18 cellular contexts compared by ENCODE assay signal in the genomic region with DNA sequence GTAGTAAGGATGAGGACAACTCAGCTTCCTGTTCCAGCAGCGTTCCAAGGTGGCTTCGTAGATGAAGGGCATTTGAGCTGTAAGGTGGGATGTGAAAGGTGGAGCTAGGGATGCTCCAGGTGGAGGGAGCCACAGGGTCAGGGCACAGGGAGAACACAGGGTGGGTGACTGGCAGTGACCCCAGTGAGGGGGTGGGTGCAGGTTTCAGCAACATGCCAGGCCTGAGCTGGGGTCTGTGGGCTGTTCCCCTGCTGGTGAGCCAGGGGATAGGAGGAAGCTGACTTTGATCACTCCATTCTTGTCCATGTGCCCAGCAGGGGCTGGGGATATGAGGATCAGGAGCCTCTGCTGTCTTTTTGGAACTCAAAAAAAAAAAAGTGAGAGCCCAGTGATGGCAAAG. TPM values are rescaled to one million over a fixed set of nuclear protein-coding genes. Genes with fewer than 3 reads are reported as not detected.
A peak's percentile ranks its signal among the peaks of the same experiment; 100 is the strongest.
DNase-seq lines count a peak whose midpoint lies in the region; ATAC-seq, FAIRE-seq and TF ChIP-seq lines count a peak whose summit lies in the region.
"Had no signal": no experiment of that assay in that cellular context is flagged by ENCODE, and none has a peak within 500 bp of the region (broad histone marks: within the 10 kb centered on the region; RNA-seq: fewer than 3 reads in every experiment).

No MANE protein-coding gene starts in this region.

- TF ChIP-seq POLR2A in HCT116 (IDR thresholded peaks at IDR 0.05; ENCODE audit: borderline replicate concordance, extremely low read depth, insufficient read depth, insufficient read length) = no peak
- TF ChIP-seq POLR2A in GM12878 (IDR thresholded peaks at IDR 0.05; ENCODE audit: low read depth, low read length) = no peak
- TF ChIP-seq POLR2A in right lobe of liver (IDR thresholded peaks at IDR 0.05) = no peak
- no peak for TF ChIP-seq POLR2A in thyroid gland (IDR thresholded peaks at IDR 0.05)

- H3K36me3 ChIP-seq in A673 (ENCODE audit: insufficient read depth, low read length, poor library complexity, severe bottlenecking) (no peaks in the 10 kb centered on the region), HCT116 (ENCODE audit: control insufficient read depth in 1 of 2, insufficient read depth in 2 of 2, low read length in 2 of 2) (no peaks in the 10 kb centered on the region), GM12878 (ENCODE audit: control insufficient read depth in 2 of 2, insufficient read depth in 2 of 2, low read length in 1 of 2) (no peaks in the 10 kb centered on the region), right lobe of liver (no peaks in the 10 kb centered on the region), thyroid gland (no peaks in the 10 kb centered on the region), upper lobe of right lung (no peaks in the 10 kb centered on the region)
- H3K36me3 ChIP-seq: colonic mucosa, vagina had no signal

- H3K79me2 ChIP-seq in HCT116 (ENCODE audit: insufficient read depth, low read length) = no peaks in the 10 kb centered on the region
- no peaks in the 10 kb centered on the region for H3K79me2 ChIP-seq in GM12878 (ENCODE audit: control insufficient read depth, insufficient read depth, low read length)

- TF ChIP-seq CTCF in A673 (conservative IDR thresholded peaks at IDR 0.05; ENCODE audit: low read depth, low read length) (peak; percentile 60), HCT116 (IDR thresholded peaks at IDR 0.05 in 2 of 3, conservative IDR thresholded peaks at IDR 0.05 in 1 of 3; ENCODE audit: borderline replicate concordance in 1 of 3, insufficient read depth in 1 of 3, low read depth in 2 of 3, low read length in 2 of 3) (peak in 2 of 3 experiments; percentile 54 to 56; a peak in 4 of 6 replicates), GM12878 (IDR thresholded peaks at IDR 0.05 in 2 of 3, conservative IDR thresholded peaks at IDR 0.05 in 1 of 3; ENCODE audit: control insufficient read depth in 2 of 3, extremely low read depth in 1 of 3, insufficient read depth in 1 of 3, low read depth in 3 of 3, low read length in 3 of 3) (peak in 2 of 3 experiments; percentile 24 to 33; a peak in 1 of 6 replicates), right lobe of liver (IDR thresholded peaks at IDR 0.05) (no peak), thyroid gland (IDR thresholded peaks at IDR 0.05) (no peak), upper lobe of right lung (IDR thresholded peaks at IDR 0.05) (no peak)

- no peak for FAIRE-seq in GM12878 (lab: Jason Lieb, UNC)
- FAIRE-seq: GM18507 had no signal

- no peaks in the 10 kb centered on the region for H3K27me3 ChIP-seq in A673 (replicated peaks; ENCODE audit: insufficient read depth, low read depth, low read length, poor library complexity)
- 0 out of 2 replicates have a peak, but pooled peaks cover 3% of the 10 kb centered on the region for H3K27me3 ChIP-seq in HCT116 (ENCODE audit: insufficient read depth, low read length)
- no peaks in the 10 kb centered on the region; a peak in 1 of 4 replicates for H3K27me3 ChIP-seq in GM12878 (replicated peaks in 1 of 2; ENCODE audit: control insufficient read depth in 2 of 2, insufficient read depth in 2 of 2, low read length in 1 of 2)
- no peaks in the 10 kb centered on the region for H3K27me3 ChIP-seq in right lobe of liver
- H3K27me3 ChIP-seq in thyroid gland = no peaks in the 10 kb centered on the region
- no peaks in the 10 kb centered on the region for H3K27me3 ChIP-seq in upper lobe of right lung
- H3K27me3 ChIP-seq: colonic mucosa, vagina had no signal

- in situ Hi-C loops in GM12878 (cut with MboI) = no loop called here

- H3K4me3 ChIP-seq in A673 (ENCODE audit: low read depth, low read length, poor library complexity, severe bottlenecking) = no peak overlapping the region
- no peak overlapping the region for H3K4me3 ChIP-seq in HCT116 (replicated peaks in 1 of 2; ENCODE audit: low read depth in 1 of 2, low read length in 2 of 2)
- no peak overlapping the region for H3K4me3 ChIP-seq in GM12878
- H3K4me3 ChIP-seq in right lobe of liver = no peak overlapping the region
- no peak overlapping the region for H3K4me3 ChIP-seq in thyroid gland (replicated peaks in 1 of 3)
- no peak overlapping the region for H3K4me3 ChIP-seq in upper lobe of right lung
- H3K4me3 ChIP-seq: colonic mucosa, psoas muscle, vagina had no signal

- TF ChIP-seq EP300 in GM12878 (IDR thresholded peaks at IDR 0.05; ENCODE audit: borderline replicate concordance in 1 of 2, control insufficient read depth in 1 of 2, low read depth in 2 of 2, low read length in 2 of 2) = no peak

- no peak overlapping the region for H2AFZ ChIP-seq in HCT116 (ENCODE audit: low read depth, low read length, poor library complexity, severe bottlenecking)
- H2AFZ ChIP-seq in GM12878 (ENCODE audit: control insufficient read depth, low read depth, low read length) = no peak overlapping the region

- ATAC-seq in HCT116 = no peak; the same call in 1 of the 2 replicates
- ATAC-seq in GM12878 = peak; percentile 37; the same call in 1 of the 3 replicates
- ATAC-seq in right lobe of liver = no peak
- no peak for ATAC-seq in upper lobe of right lung
- ATAC-seq in GM18858 (IDR thresholded peaks at IDR 0.05; ENCODE audit: unreplicated experiment) = no peak
- ATAC-seq: psoas muscle; stimulated activated memory B cell treated with anti-CD40 and anti-IgM and Interleukin-4, amounts not matched to agents 10 μg/mL and 1 μg/mL and 100 μg/mL, for 72 hours had no signal

- H3K9ac ChIP-seq in HCT116 (ENCODE audit: low read length) = no peak overlapping the region
- no peak overlapping the region for H3K9ac ChIP-seq in GM12878 (ENCODE audit: control insufficient read depth, insufficient read depth, low read length)

- H3K4me2 ChIP-seq in HCT116 (ENCODE audit: low read length) (no peak overlapping the region), GM12878 (ENCODE audit: control insufficient read depth, insufficient read depth) (no peak overlapping the region)

- no peak for TF ChIP-seq RAD21 in HCT116 (IDR thresholded peaks at IDR 0.05; ENCODE audit: low read depth)
- no peak for TF ChIP-seq RAD21 in GM12878 (IDR thresholded peaks at IDR 0.05; ENCODE audit: insufficient read depth, low read depth, low read length)

- H3K27ac ChIP-seq in A673 (ENCODE audit: low read depth, low read length, poor library complexity, severe bottlenecking) (peak overlapping the region; percentile 80), HCT116 (ENCODE audit: low read depth, low read length) (no peak overlapping the region), GM12878 (ENCODE audit: control insufficient read depth, insufficient read depth) (no peak overlapping the region), right lobe of liver (no peak overlapping the region), thyroid gland (no peak overlapping the region), upper lobe of right lung (no peak overlapping the region)
- H3K27ac ChIP-seq: colonic mucosa, psoas muscle, vagina had no signal

- intact Hi-C loops in A673 (cut with micrococcal nuclease; ENCODE audit: unreplicated experiment) = no loop called here
- intact Hi-C loops in HCT116 (cut with micrococcal nuclease) = no loop called here
- intact Hi-C loops in GM12878 (cut with micrococcal nuclease; ENCODE audit: unreplicated experiment) = no loop called here
- intact Hi-C loops in right lobe of liver (cut with DNase I) = no loop called here
- intact Hi-C loops in thyroid gland (cut with DNase I) = no loop called here
- intact Hi-C loops in upper lobe of right lung (cut with DNase I) = no loop called here

- SMC1A ChIA-PET in GM12878 (lab: Charles Lee; ENCODE audit: uncharacterized antibody, unreplicated experiment) = interaction anchor here (1.6 kb wide), 1 partner anchor 13 kb away, joined by 3 read pairs; no protein-coding TSS in a partner anchor

- H3K9me2 ChIP-seq in HCT116 (ENCODE audit: insufficient read depth) = no peaks in the 10 kb centered on the region

- H3K9me3 ChIP-seq in A673 (ENCODE audit: low read depth, low read length, poor library complexity, severe bottlenecking) (no peaks in the 10 kb centered on the region), HCT116 (ENCODE audit: control insufficient read depth in 1 of 2, insufficient read depth in 1 of 2, low read depth in 1 of 2, low read length in 2 of 2) (no peaks in the 10 kb centered on the region), GM12878 (replicated peaks; ENCODE audit: control insufficient read depth, insufficient read depth, low read length) (no peaks in the 10 kb centered on the region), right lobe of liver (no peaks in the 10 kb centered on the region), thyroid gland (no peaks in the 10 kb centered on the region), upper lobe of right lung (no peaks in the 10 kb centered on the region)
- H3K9me3 ChIP-seq: colonic mucosa, psoas muscle, vagina had no signal

- no TSS peak for BruUV-seq in A673 (replicated peaks; lab: Mats Ljungman, UMichigan)
- no TSS peak for BruUV-seq in HCT116 (replicated peaks; lab: Mats Ljungman, UMichigan)
- BruUV-seq in GM12878 (replicated peaks; lab: Mats Ljungman, UMichigan) = no TSS peak

- WGBS in GM12878 (ENCODE audit: insufficient coverage, insufficient replicate concordance, low lambda C conversion rate, missing lambda C conversion rate) = 84% methylated on average over 2 of the region's 2 CpGs
- WGBS in right lobe of liver (ENCODE audit: insufficient coverage, low coverage, low lambda C conversion rate, missing lambda C conversion rate) = 65% methylated on average over 2 of the region's 2 CpGs
- WGBS in thyroid gland, 2 donors = 86 to 95% methylated on average over 2 of the region's 2 CpGs

- CTCF ChIA-PET in A673 (lab: Charles Lee) (interaction anchor here (0.5 to 0.8 kb wide), 2 partner anchors 14 to 890 kb away, joined by 4 to 23 read pairs; no protein-coding TSS in a partner anchor), HCT116 (lab: Charles Lee) (interaction anchor here (0.9 to 1.7 kb wide), 5 partner anchors 10 to 179 kb away, joined by 3 to 5 read pairs (median 3); no protein-coding TSS in a partner anchor), GM12878 (lab: Yijun Ruan, JAX) (no interaction called here)

- H3K4me1 ChIP-seq in A673 (ENCODE audit: insufficient read depth, low read length, poor library complexity, severe bottlenecking) = peaks cover 74% of the 10 kb centered on the region
- H3K4me1 ChIP-seq in HCT116 (ENCODE audit: control insufficient read depth in 1 of 2, insufficient read depth in 2 of 2, low read length in 2 of 2) = peaks cover 9 to 13% of the 10 kb centered on the region in 2 experiments; a peak in 3 of 4 replicates
- no peaks in the 10 kb centered on the region for H3K4me1 ChIP-seq in GM12878 (ENCODE audit: control insufficient read depth, insufficient read depth, low read length)
- H3K4me1 ChIP-seq in right lobe of liver = no peaks in the 10 kb centered on the region
- no peaks in the 10 kb centered on the region for H3K4me1 ChIP-seq in thyroid gland
- no peaks in the 10 kb centered on the region for H3K4me1 ChIP-seq in upper lobe of right lung
- H3K4me1 ChIP-seq: colonic mucosa, psoas muscle, vagina had no signal

- peak; percentile 41 for DNase-seq in A673 (ENCODE audit: low spot score)
- DNase-seq in HCT116 (ENCODE audit: low read depth, low spot score) = no peak
- DNase-seq in GM12878 (ENCODE audit: low read depth, low spot score) = no peak
- DNase-seq in right lobe of liver = peak in 2 of 3 donors; percentile 19 to 40
- DNase-seq in thyroid gland = no peak
- DNase-seq in upper lobe of right lung = no peak
- no peak for DNase-seq in DMS79 treated with DMSO at 0.1 percent for 48 hours (lab: John Stamatoyannopoulos, UW)
- DNase-seq: colonic mucosa; midbrain; NCI-H187; NCI-H82; psoas muscle; stimulated activated CD4-positive, alpha-beta T cell treated with anti-CD3 and anti-CD28 coated beads, Interleukin-4, amount 100 ng/mL, for 1 hour had no signal

- H4K20me1 ChIP-seq in HCT116 (ENCODE audit: insufficient read depth) (no peaks in the 10 kb centered on the region), GM12878 (ENCODE audit: control insufficient read depth, insufficient read depth) (no peaks in the 10 kb centered on the region)

- POLR2A ChIA-PET in A673 (lab: Charles Lee; ENCODE audit: low non-redundant PET) (interaction anchor here (0.7 kb wide), 1 partner anchor 133 kb away, joined by 3 read pairs; no protein-coding TSS in a partner anchor), HCT116 (lab: Charles Lee) (no interaction called here), GM12878 (lab: Charles Lee) (no interaction called here)

- RAD21 ChIA-PET in HCT116 (lab: Charles Lee; ENCODE audit: low non-redundant PET in 1 of 2, low total read pairs in 2 of 2, uncharacterized antibody in 2 of 2, unreplicated experiment in 2 of 2) = no interaction called here
- RAD21 ChIA-PET in GM12878 (lab: Charles Lee; ENCODE audit: unreplicated experiment) = no interaction called here

RNA-seq across cellular contexts. Expression of gene CDH23, which starts 33.2 kb away (rescaled TPM):
- total RNA-seq in A673 (2021) = 49.7 and 50.7 TPM in 2 replicates
- not detected for total RNA-seq in HCT116 (2021; ENCODE audit: unreplicated experiment)
- polyA plus RNA-seq in HCT116 (2012) = 0.04 and 0.16 TPM in 2 replicates
- total RNA-seq in GM12878 (2013; cell fraction: nucleolus; rRNA removed) = 0.65 and 1.0 TPM in 2 replicates
- 0.22 and 0.40 TPM in 2 replicates for total RNA-seq in GM12878 (2014; rRNA removed)
- 0.14 and 0.22 TPM in 2 replicates for total RNA-seq in GM12878 (2014; rRNA removed; fragmentation: Illumina TruSeq; extraction: Trizol)
- total RNA-seq in GM12878 (2021) = 0.16 and 0.26 TPM in 2 replicates
- polyA plus RNA-seq in GM12878 (2011; ENCODE audit: low read depth) = 0.05 TPM
- 0.04 and 0.12 TPM in 2 replicates for polyA plus RNA-seq in GM12878 (2011; rRNA removed)
- 0.10 and 0.12 TPM in 2 replicates for polyA plus RNA-seq in GM12878 (2011; cell fraction: cytosol; rRNA removed)
- polyA plus RNA-seq in GM12878 (2011; cell fraction: nucleus; rRNA removed) = 0.31 and 0.37 TPM in 2 replicates
- polyA plus RNA-seq in GM12878 (2012) = 0.18 and 0.25 TPM in 2 replicates
- 0.03 and 0.13 TPM in 2 replicates for polyA plus RNA-seq in GM12878 (2014; fragmentation: Illumina TruSeq; extraction: Trizol)
- under 1 TPM in 1 of 2 experiments, not detected in 1; 0.09 TPM for polyA plus RNA-seq in GM12878 (2014; fragmentation: Nextera tagmentation; extraction: Ambion mirVana)
- polyA plus RNA-seq in GM12878 (2014; rRNA removed) = 0.15 and 0.34 TPM in 2 replicates
- polyA plus RNA-seq in GM12878 (2016; fragmentation: Nextera tagmentation; extraction: Ambion mirVana) = under 1 TPM; 0.12 to 0.15 TPM
- polyA minus RNA-seq in GM12878 (2011; rRNA and poly(A)+ RNA removed) = 0.05 TPM in 1 of 2 replicates, not detected in the other
- not detected in 2 replicates for polyA minus RNA-seq in GM12878 (2011; cell fraction: cytosol; rRNA and poly(A)+ RNA removed)
- 0.10 TPM in 1 of 2 replicates, not detected in the other for polyA minus RNA-seq in GM12878 (2011; cell fraction: nucleus; rRNA and poly(A)+ RNA removed)
- 10 to 100 TPM in 1 of 6 experiments, 1 to 10 TPM in 5; 3.3 to 19.7 (median 6.3) TPM for total RNA-seq in right lobe of liver
- total RNA-seq in thyroid gland = 1 to 10 TPM; 3.0 to 4.2 (median 3.9) TPM
- 10.9 TPM for total RNA-seq in upper lobe of right lung
- polyA plus RNA-seq: IgD-negative memory B cell had no signal

Comparison
In these comparisons a context has a peak if more than half of its experiments do, and no peak if none do; other contexts are left out.
1. DNase-seq: peak in A673 (single experiment) and right lobe of liver (2 of 3); none in HCT116 (single experiment), GM12878 (single experiment), thyroid gland (0 of 2), upper lobe of right lung (single experiment) and DMS79 treated with DMSO at 0.1 percent for 48 hours (single experiment).
2. CTCF ChIP-seq: peak in A673 (single experiment), HCT116 (2 of 3) and GM12878 (2 of 3); none in right lobe of liver (0 of 4), thyroid gland (0 of 6) and upper lobe of right lung (single experiment).